ENCODE assay signal across 27 cellular contexts in the genomic region with DNA sequence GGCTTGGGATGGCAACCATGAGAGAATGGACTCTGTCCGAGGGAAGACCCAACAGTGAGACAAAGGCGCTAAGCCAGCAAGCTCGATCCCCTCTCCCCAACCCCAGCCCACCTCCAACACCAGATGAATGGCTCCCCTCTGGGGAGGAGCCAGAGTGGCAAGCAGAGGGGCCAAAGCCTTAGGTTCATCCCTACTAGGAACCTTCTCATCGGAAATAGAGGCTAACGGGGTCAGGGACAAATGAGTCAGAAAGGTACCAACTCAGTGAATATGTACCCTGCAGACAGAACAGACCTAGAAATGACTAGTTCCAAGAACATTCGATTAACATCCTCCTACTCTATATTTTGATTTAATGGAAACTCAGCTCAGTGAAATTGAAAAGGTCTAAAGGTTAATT.
DNase-seq lines count a peak whose midpoint lies in the region; ATAC-seq and TF ChIP-seq lines count a peak whose summit lies in the region.
"Had no signal": no experiment of that assay in that cellular context is flagged by ENCODE, and none has a peak within 500 bp of the region (broad histone marks: within the 10 kb centered on the region; RNA-seq: fewer than 3 reads in every experiment).

No MANE protein-coding gene starts in this region.

- peak; percentile 47 for DNase-seq in activated CD4-positive, alpha-beta T cell treated with anti-CD3 and anti-CD28 coated beads for 36 hours
- DNase-seq in activated CD4-positive, alpha-beta T cell treated with anti-CD3 and anti-CD28 coated beads, Interleukin-2, amount 10 ng/mL, durations not matched to agents 7 days and 5 days = no peak
- no peak for DNase-seq in activated naive CD4-positive, alpha-beta T cell treated with anti-CD3 and anti-CD28 coated beads, Interleukin-2, amount 50 U/mL, for 72 hours (ENCODE audit: low spot score in 2 of 2)
- no peak for DNase-seq in activated naive CD4-positive, alpha-beta T cell treated with anti-CD3 and anti-CD28 coated beads, Interleukin-2, amount 10 ng/mL, durations not matched to agents 7 days and 5 days
- no peak for DNase-seq in effector memory CD4-positive, alpha-beta T cell
- peak in 1 of 2 donors; percentile 12 for DNase-seq in stimulated activated naive CD8-positive, alpha-beta T cell treated with anti-CD3 and anti-CD28 coated beads, Interleukin-15, amount 100 ng/mL, for 72 hours
- no peak for DNase-seq in A673 (ENCODE audit: low spot score)
- no peak for DNase-seq in psoas muscle
- DNase-seq: 8988T; activated gamma-delta T cell; DMS 273 treated with DMSO at 0.1 percent for 48 hours; glutamatergic neuron; KG1; left ventricle myocardium superior; MG63; naive B cell; NCI-H1105 treated with DMSO at 0.1 percent for 48 hours; NCI-H1930; NCI-H526; NK-92 treated with Interleukin-12 subunit alpha and Interleukin-12 subunit beta, amount 100 ng/mL, for 24 hours; nucleus accumbens; SHP77 treated with DMSO at 0.1 percent for 48 hours; T-helper 9 cell had no signal

- H3K4me1 ChIP-seq in effector memory CD4-positive, alpha-beta T cell (ENCODE audit: control insufficient read depth, insufficient read depth, low read length, poor library complexity, severe bottlenecking) = peaks cover 30% of the 10 kb centered on the region
- H3K4me1 ChIP-seq in A673 (ENCODE audit: insufficient read depth, low read length, poor library complexity, severe bottlenecking) (no peaks in the 10 kb centered on the region), psoas muscle (no peaks in the 10 kb centered on the region)

- H3K9me3 ChIP-seq in effector memory CD4-positive, alpha-beta T cell (ENCODE audit: control insufficient read depth, low read length) = no peaks in the 10 kb centered on the region
- no peaks in the 10 kb centered on the region for H3K9me3 ChIP-seq in A673 (ENCODE audit: low read depth, low read length, poor library complexity, severe bottlenecking)
- H3K9me3 ChIP-seq in psoas muscle = no peaks in the 10 kb centered on the region
- H3K9me3 ChIP-seq: breast epithelium, MG63 had no signal

- TF ChIP-seq CTCF in A673 (conservative IDR thresholded peaks at IDR 0.05; ENCODE audit: low read depth, low read length) (no peak), psoas muscle (IDR thresholded peaks at IDR 0.05) (no peak)

- H3K27me3 ChIP-seq in effector memory CD4-positive, alpha-beta T cell (replicated peaks; ENCODE audit: control insufficient read depth, insufficient read depth, low read length, poor library complexity, severe bottlenecking) = no peaks in the 10 kb centered on the region
- H3K27me3 ChIP-seq in A673 (replicated peaks; ENCODE audit: insufficient read depth, low read depth, low read length, poor library complexity) (no peaks in the 10 kb centered on the region), psoas muscle (ENCODE audit: insufficient read depth in 3 of 3, low read length in 2 of 3) (no peaks in the 10 kb centered on the region)
- H3K27me3 ChIP-seq: breast epithelium, MG63 had no signal

- 93 to 98% (median 97%) methylated on average over 6 of the region's 6 CpGs for WGBS in psoas muscle, 3 donors

- H3K9me3 Mint-ChIP-seq in activated CD4-positive, alpha-beta T cell treated with anti-CD3 and anti-CD28 coated beads for 36 hours (ENCODE audit: low read depth) = peaks cover 5% of the 10 kb centered on the region
- no peaks in the 10 kb centered on the region for H3K9me3 Mint-ChIP-seq in activated CD4-positive, alpha-beta T cell treated with anti-CD3 and anti-CD28 coated beads, Interleukin-2, amount 10 ng/mL, durations not matched to agents 7 days and 5 days
- H3K9me3 Mint-ChIP-seq in activated naive CD4-positive, alpha-beta T cell treated with anti-CD3 and anti-CD28 coated beads, Interleukin-2, amount 50 U/mL, for 72 hours = peaks cover 6 to 8% of the 10 kb centered on the region in 2 donors
- peaks cover 7% of the 10 kb centered on the region for H3K9me3 Mint-ChIP-seq in activated naive CD4-positive, alpha-beta T cell treated with anti-CD3 and anti-CD28 coated beads, Interleukin-2, amount 10 ng/mL, durations not matched to agents 7 days and 5 days
- peaks cover 3 to 9% of the 10 kb centered on the region in 2 donors for H3K9me3 Mint-ChIP-seq in stimulated activated naive CD8-positive, alpha-beta T cell treated with anti-CD3 and anti-CD28 coated beads, Interleukin-15, amount 100 ng/mL, for 72 hours

- no peaks in the 10 kb centered on the region for H3K27me3 Mint-ChIP-seq in activated CD4-positive, alpha-beta T cell treated with anti-CD3 and anti-CD28 coated beads for 36 hours
- no peaks in the 10 kb centered on the region for H3K27me3 Mint-ChIP-seq in activated CD4-positive, alpha-beta T cell treated with anti-CD3 and anti-CD28 coated beads, Interleukin-2, amount 10 ng/mL, durations not matched to agents 7 days and 5 days
- H3K27me3 Mint-ChIP-seq in activated naive CD4-positive, alpha-beta T cell treated with anti-CD3 and anti-CD28 coated beads, Interleukin-2, amount 10 ng/mL, durations not matched to agents 7 days and 5 days = no peaks in the 10 kb centered on the region
- H3K27me3 Mint-ChIP-seq in stimulated activated naive CD8-positive, alpha-beta T cell treated with anti-CD3 and anti-CD28 coated beads, Interleukin-15, amount 100 ng/mL, for 72 hours = no peaks in the 10 kb centered on the region
- H3K27me3 Mint-ChIP-seq: naive B cell; stimulated activated memory B cell treated with anti-CD40 and anti-IgM and Interleukin-4, amounts not matched to agents 10 μg/mL and 1 μg/mL and 100 μg/mL, for 72 hours had no signal

- ATAC-seq in activated CD4-positive, alpha-beta T cell treated with anti-CD3 and anti-CD28 coated beads for 36 hours = peak; percentile 82
- ATAC-seq in activated naive CD4-positive, alpha-beta T cell treated with anti-CD3 and anti-CD28 coated beads, Interleukin-2, amount 50 U/mL, for 72 hours = peak; percentile 54 to 82
- peak; percentile 79 for ATAC-seq in stimulated activated naive CD8-positive, alpha-beta T cell treated with anti-CD3 and anti-CD28 coated beads, Interleukin-15, amount 100 ng/mL, for 72 hours
- ATAC-seq in psoas muscle = no peak
- ATAC-seq: left ventricle myocardium superior; stimulated activated memory B cell treated with anti-CD40 and anti-IgM and Interleukin-4, amounts not matched to agents 10 μg/mL and 1 μg/mL and 100 μg/mL, for 72 hours had no signal

- no peak overlapping the region for H3K4me3 ChIP-seq in effector memory CD4-positive, alpha-beta T cell (ENCODE audit: insufficient read depth, low read depth, low read length, poor library complexity, severe bottlenecking)
- H3K4me3 ChIP-seq in A673 (ENCODE audit: low read depth, low read length, poor library complexity, severe bottlenecking) = no peak overlapping the region
- no peak overlapping the region for H3K4me3 ChIP-seq in psoas muscle
- H3K4me3 ChIP-seq: breast epithelium, MG63 had no signal

- peaks cover 38% of the 10 kb centered on the region for H3K4me1 Mint-ChIP-seq in activated CD4-positive, alpha-beta T cell treated with anti-CD3 and anti-CD28 coated beads for 36 hours
- H3K4me1 Mint-ChIP-seq in activated CD4-positive, alpha-beta T cell treated with anti-CD3 and anti-CD28 coated beads, Interleukin-2, amount 10 ng/mL, durations not matched to agents 7 days and 5 days = peaks cover 13% of the 10 kb centered on the region
- H3K4me1 Mint-ChIP-seq in activated naive CD4-positive, alpha-beta T cell treated with anti-CD3 and anti-CD28 coated beads, Interleukin-2, amount 10 ng/mL, durations not matched to agents 7 days and 5 days = peaks cover 11% of the 10 kb centered on the region
- H3K4me1 Mint-ChIP-seq in stimulated activated naive CD8-positive, alpha-beta T cell treated with anti-CD3 and anti-CD28 coated beads, Interleukin-15, amount 100 ng/mL, for 72 hours = peaks cover 31% of the 10 kb centered on the region

- H3K36me3 ChIP-seq in effector memory CD4-positive, alpha-beta T cell (ENCODE audit: control insufficient read depth, insufficient read depth, low read length) = peaks cover 14% of the 10 kb centered on the region
- H3K36me3 ChIP-seq in A673 (ENCODE audit: insufficient read depth, low read length, poor library complexity, severe bottlenecking) = peaks cover 6% of the 10 kb centered on the region
- H3K36me3 ChIP-seq in psoas muscle (ENCODE audit: insufficient read depth in 1 of 2, low read depth in 1 of 2) = peaks cover 3 to 45% of the 10 kb centered on the region in 2 donors
- H3K36me3 ChIP-seq: breast epithelium, MG63 had no signal

- CTCF ChIA-PET in activated CD4-positive, alpha-beta T cell treated with anti-CD3 and anti-CD28 coated beads for 36 hours (lab: Charles Lee) = no interaction called here
- CTCF ChIA-PET in activated CD4-positive, alpha-beta T cell treated with anti-CD3 and anti-CD28 coated beads, Interleukin-2, amount 10 ng/mL, durations not matched to agents 7 days and 5 days (lab: Charles Lee) = no interaction called here
- CTCF ChIA-PET in activated naive CD4-positive, alpha-beta T cell treated with anti-CD3 and anti-CD28 coated beads, Interleukin-2, amount 10 ng/mL, durations not matched to agents 7 days and 5 days (lab: Charles Lee) = no interaction called here
- CTCF ChIA-PET in A673 (lab: Charles Lee) = no interaction called here

- no TSS peak for BruUV-seq in A673 (replicated peaks; lab: Mats Ljungman, UMichigan)

- POLR2A ChIA-PET in activated CD4-positive, alpha-beta T cell treated with anti-CD3 and anti-CD28 coated beads for 36 hours (lab: Charles Lee) = no interaction called here
- POLR2A ChIA-PET in activated CD4-positive, alpha-beta T cell treated with anti-CD3 and anti-CD28 coated beads, Interleukin-2, amount 10 ng/mL, durations not matched to agents 7 days and 5 days (lab: Charles Lee) = no interaction called here
- POLR2A ChIA-PET in A673 (lab: Charles Lee; ENCODE audit: low non-redundant PET) = no interaction called here

- peaks cover 22% of the 10 kb centered on the region for H3K36me3 Mint-ChIP-seq in activated CD4-positive, alpha-beta T cell treated with anti-CD3 and anti-CD28 coated beads for 36 hours (ENCODE audit: low read depth)
- peaks cover 15% of the 10 kb centered on the region for H3K36me3 Mint-ChIP-seq in activated CD4-positive, alpha-beta T cell treated with anti-CD3 and anti-CD28 coated beads, Interleukin-2, amount 10 ng/mL, durations not matched to agents 7 days and 5 days (ENCODE audit: low read depth)
- peaks cover 15 to 17% of the 10 kb centered on the region in 2 donors for H3K36me3 Mint-ChIP-seq in activated naive CD4-positive, alpha-beta T cell treated with anti-CD3 and anti-CD28 coated beads, Interleukin-2, amount 50 U/mL, for 72 hours
- H3K36me3 Mint-ChIP-seq in activated naive CD4-positive, alpha-beta T cell treated with anti-CD3 and anti-CD28 coated beads, Interleukin-2, amount 10 ng/mL, durations not matched to agents 7 days and 5 days = peaks cover 20% of the 10 kb centered on the region

- H3K4me3 Mint-ChIP-seq in activated CD4-positive, alpha-beta T cell treated with anti-CD3 and anti-CD28 coated beads for 36 hours = no peak overlapping the region
- no peak overlapping the region for H3K4me3 Mint-ChIP-seq in activated CD4-positive, alpha-beta T cell treated with anti-CD3 and anti-CD28 coated beads, Interleukin-2, amount 10 ng/mL, durations not matched to agents 7 days and 5 days
- no peak overlapping the region for H3K4me3 Mint-ChIP-seq in activated naive CD4-positive, alpha-beta T cell treated with anti-CD3 and anti-CD28 coated beads, Interleukin-2, amount 10 ng/mL, durations not matched to agents 7 days and 5 days
- H3K4me3 Mint-ChIP-seq in stimulated activated naive CD8-positive, alpha-beta T cell treated with anti-CD3 and anti-CD28 coated beads, Interleukin-15, amount 100 ng/mL, for 72 hours = no peak overlapping the region
- H3K4me3 Mint-ChIP-seq: mesothelial cell of epicardium; naive B cell; stimulated activated memory B cell treated with anti-CD40 and anti-IgM and Interleukin-4, amounts not matched to agents 10 μg/mL and 1 μg/mL and 100 μg/mL, for 72 hours had no signal

- peak overlapping the region; percentile 10 for H3K27ac ChIP-seq in effector memory CD4-positive, alpha-beta T cell (ENCODE audit: insufficient read depth, low read length, poor library complexity, severe bottlenecking)
- no peak overlapping the region for H3K27ac ChIP-seq in A673 (ENCODE audit: low read depth, low read length, poor library complexity, severe bottlenecking)
- H3K27ac ChIP-seq in psoas muscle = no peak overlapping the region
- H3K27ac ChIP-seq: breast epithelium, epithelial cell of prostate had no signal

- no peak overlapping the region for H3K27ac Mint-ChIP-seq in activated CD4-positive, alpha-beta T cell treated with anti-CD3 and anti-CD28 coated beads for 36 hours
- no peak overlapping the region for H3K27ac Mint-ChIP-seq in activated CD4-positive, alpha-beta T cell treated with anti-CD3 and anti-CD28 coated beads, Interleukin-2, amount 10 ng/mL, durations not matched to agents 7 days and 5 days
- H3K27ac Mint-ChIP-seq in activated naive CD4-positive, alpha-beta T cell treated with anti-CD3 and anti-CD28 coated beads, Interleukin-2, amount 50 U/mL, for 72 hours = no peak overlapping the region
- no peak overlapping the region for H3K27ac Mint-ChIP-seq in activated naive CD4-positive, alpha-beta T cell treated with anti-CD3 and anti-CD28 coated beads, Interleukin-2, amount 10 ng/mL, durations not matched to agents 7 days and 5 days
- no peak overlapping the region for H3K27ac Mint-ChIP-seq in stimulated activated naive CD8-positive, alpha-beta T cell treated with anti-CD3 and anti-CD28 coated beads, Interleukin-15, amount 100 ng/mL, for 72 hours
- H3K27ac Mint-ChIP-seq: mesothelial cell of epicardium; stimulated activated memory B cell treated with anti-CD40 and anti-IgM and Interleukin-4, amounts not matched to agents 10 μg/mL and 1 μg/mL and 100 μg/mL, for 72 hours had no signal

- intact Hi-C loops in activated CD4-positive, alpha-beta T cell treated with anti-CD3 and anti-CD28 coated beads for 36 hours (cut with DNase I, micrococcal nuclease) = no loop called here
- intact Hi-C loops in A673 (cut with micrococcal nuclease; ENCODE audit: unreplicated experiment) = no loop called here
- intact Hi-C loops in psoas muscle (cut with DNase I) = no loop called here

Comparison
In these comparisons a context has a peak if more than half of its experiments do, and no peak if none do; other contexts are left out.
1. ATAC-seq: peak in activated CD4-positive, alpha-beta T cell treated with anti-CD3 and anti-CD28 coated beads for 36 hours (single experiment), activated naive CD4-positive, alpha-beta T cell treated with anti-CD3 and anti-CD28 coated beads, Interleukin-2, amount 50 U/mL, for 72 hours (2 of 2) and stimulated activated naive CD8-positive, alpha-beta T cell treated with anti-CD3 and anti-CD28 coated beads, Interleukin-15, amount 100 ng/mL, for 72 hours (single experiment); none in psoas muscle (0 of 4).